Comparison of ENCODE assay signal across 1 cellular context in genomic region chr2:144580521-144581153, GRCh38.
TF ChIP-seq lines count a peak whose summit lies in the region.

No MANE protein-coding gene starts in this region.

TF ChIP-seq in K562, 482 proteins besides CTCF, POLR2A, EP300 and RAD21 (continued from another document and continues in another):
- no peak for TF ChIP-seq RBM14 (IDR thresholded peaks at IDR 0.05; ENCODE audit: borderline replicate concordance, insufficient read depth, low read depth, low read length)
- no peak for TF ChIP-seq NRF1 (conservative IDR thresholded peaks at IDR 0.05 in 1 of 2, IDR thresholded peaks at IDR 0.05 in 1 of 2)
- TF ChIP-seq, protein P1, sequence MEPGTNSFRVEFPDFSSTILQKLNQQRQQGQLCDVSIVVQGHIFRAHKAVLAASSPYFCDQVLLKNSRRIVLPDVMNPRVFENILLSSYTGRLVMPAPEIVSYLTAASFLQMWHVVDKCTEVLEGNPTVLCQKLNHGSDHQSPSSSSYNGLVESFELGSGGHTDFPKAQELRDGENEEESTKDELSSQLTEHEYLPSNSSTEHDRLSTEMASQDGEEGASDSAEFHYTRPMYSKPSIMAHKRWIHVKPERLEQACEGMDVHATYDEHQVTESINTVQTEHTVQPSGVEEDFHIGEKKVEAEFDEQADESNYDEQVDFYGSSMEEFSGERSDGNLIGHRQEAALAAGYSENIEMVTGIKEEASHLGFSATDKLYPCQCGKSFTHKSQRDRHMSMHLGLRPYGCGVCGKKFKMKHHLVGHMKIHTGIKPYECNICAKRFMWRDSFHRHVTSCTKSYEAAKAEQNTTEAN (CRISPR knock-in tag; IDR thresholded peaks at IDR 0.05), result no peak
- no peak for TF ChIP-seq CTCFL (IDR thresholded peaks at IDR 0.05; ENCODE audit: borderline replicate concordance, insufficient read depth, low read depth, low read length, poor library complexity, severe bottlenecking)
- TF ChIP-seq CBX8 (IDR thresholded peaks at IDR 0.05; ENCODE audit: borderline replicate concordance, extremely low read depth, low read depth, low read length, poor library complexity, severe bottlenecking), result no peak
- no peak for TF ChIP-seq SIX5 (IDR thresholded peaks at IDR 0.05; ENCODE audit: borderline replicate concordance in 1 of 2, insufficient read depth in 1 of 2, low read depth in 1 of 2, low read length in 2 of 2)
- TF ChIP-seq JUND (IDR thresholded peaks at IDR 0.05; ENCODE audit: borderline replicate concordance, low read depth, low read length), result peak; percentile 87
- peak; percentile 86; the same call in 1 of the 3 replicates for TF ChIP-seq JUND (tag; IDR thresholded peaks at IDR 0.05; ENCODE audit: borderline replicate concordance, low read depth, low read length)
- no peak for TF ChIP-seq RUNX1 (IDR thresholded peaks at IDR 0.05; ENCODE audit: low read depth)
- TF ChIP-seq ZNF717 (CRISPR knock-in tag; IDR thresholded peaks at IDR 0.05), result no peak
- no peak for TF ChIP-seq CREBBP (IDR thresholded peaks at IDR 0.05; ENCODE audit: low read depth, low read length)
- no peak for TF ChIP-seq ZNF12 (CRISPR knock-in tag; IDR thresholded peaks at IDR 0.05)
- TF ChIP-seq HBP1 (CRISPR knock-in tag; IDR thresholded peaks at IDR 0.05), result no peak
- peak in 1 of 2 experiments; percentile 66; a peak in 2 of 4 replicates for TF ChIP-seq HDAC1 (IDR thresholded peaks at IDR 0.05)
- TF ChIP-seq SAP30 (IDR thresholded peaks at IDR 0.05; ENCODE audit: borderline replicate concordance, insufficient read depth, low read depth, low read length, poor library complexity, severe bottlenecking), result no peak
- TF ChIP-seq SMARCA4 (IDR thresholded peaks at IDR 0.05), result peak; percentile 90
- TF ChIP-seq KAT2B (IDR thresholded peaks at IDR 0.05; ENCODE audit: low read depth, low read length), result no peak
- TF ChIP-seq ZBTB17 (CRISPR knock-in tag; IDR thresholded peaks at IDR 0.05), result no peak
- no peak for TF ChIP-seq KLF13 (tag; IDR thresholded peaks at IDR 0.05; ENCODE audit: borderline replicate concordance, low read depth)
- no peak for TF ChIP-seq ZBTB49 (CRISPR knock-in tag; IDR thresholded peaks at IDR 0.05; ENCODE audit: borderline replicate concordance)
- TF ChIP-seq PYGO2 (tag; IDR thresholded peaks at IDR 0.05), result peak; percentile 44; the same call in 1 of the 2 replicates
- TF ChIP-seq DACH1 (IDR thresholded peaks at IDR 0.05; ENCODE audit: partially characterized antibody), result no peak
- no peak for TF ChIP-seq CHCHD3 (CRISPR knock-in tag; IDR thresholded peaks at IDR 0.05)
- TF ChIP-seq DNMT1 (IDR thresholded peaks at IDR 0.05), result no peak
- TF ChIP-seq NR3C1 (CRISPR knock-in tag; IDR thresholded peaks at IDR 0.05), result no peak
- no peak for TF ChIP-seq RREB1 (CRISPR knock-in tag; IDR thresholded peaks at IDR 0.05)
- TF ChIP-seq HSF4 (CRISPR knock-in tag; IDR thresholded peaks at IDR 0.05; ENCODE audit: borderline replicate concordance), result no peak
- no peak for TF ChIP-seq CBX5 (IDR thresholded peaks at IDR 0.05; ENCODE audit: borderline replicate concordance, low read depth)
- no peak for TF ChIP-seq ZNF121 (CRISPR knock-in tag; conservative IDR thresholded peaks at IDR 0.05)
- TF ChIP-seq TAL1 (IDR thresholded peaks at IDR 0.05), result peak; percentile 78
- TF ChIP-seq, protein P2, sequence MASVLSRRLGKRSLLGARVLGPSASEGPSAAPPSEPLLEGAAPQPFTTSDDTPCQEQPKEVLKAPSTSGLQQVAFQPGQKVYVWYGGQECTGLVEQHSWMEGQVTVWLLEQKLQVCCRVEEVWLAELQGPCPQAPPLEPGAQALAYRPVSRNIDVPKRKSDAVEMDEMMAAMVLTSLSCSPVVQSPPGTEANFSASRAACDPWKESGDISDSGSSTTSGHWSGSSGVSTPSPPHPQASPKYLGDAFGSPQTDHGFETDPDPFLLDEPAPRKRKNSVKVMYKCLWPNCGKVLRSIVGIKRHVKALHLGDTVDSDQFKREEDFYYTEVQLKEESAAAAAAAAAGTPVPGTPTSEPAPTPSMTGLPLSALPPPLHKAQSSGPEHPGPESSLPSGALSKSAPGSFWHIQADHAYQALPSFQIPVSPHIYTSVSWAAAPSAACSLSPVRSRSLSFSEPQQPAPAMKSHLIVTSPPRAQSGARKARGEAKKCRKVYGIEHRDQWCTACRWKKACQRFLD (CRISPR knock-in tag; IDR thresholded peaks at IDR 0.05), result no peak
- no peak for TF ChIP-seq HNRNPL (IDR thresholded peaks at IDR 0.05; ENCODE audit: low read depth, low read length)
- TF ChIP-seq RBBP5 (IDR thresholded peaks at IDR 0.05; ENCODE audit: borderline replicate concordance, insufficient read depth, low read length, poor library complexity, severe bottlenecking), result no peak
- TF ChIP-seq LARP7 (IDR thresholded peaks at IDR 0.05), result no peak
- peak; percentile 77 to 86; a peak in 3 of 4 replicates for TF ChIP-seq ARNT (IDR thresholded peaks at IDR 0.05)
- peak; percentile 90 for TF ChIP-seq CCNT2 (IDR thresholded peaks at IDR 0.05; ENCODE audit: borderline replicate concordance, extremely low read depth, insufficient read length, low read depth, low read length)
- no peak for TF ChIP-seq ZNF24 (IDR thresholded peaks at IDR 0.05)
- TF ChIP-seq NFYB (IDR thresholded peaks at IDR 0.05; ENCODE audit: extremely low read depth, insufficient read length), result no peak
- no peak for TF ChIP-seq TEAD1 (CRISPR knock-in tag; IDR thresholded peaks at IDR 0.05)
- TF ChIP-seq TSC22D4 (tag; IDR thresholded peaks at IDR 0.05), result no peak
- no peak for TF ChIP-seq SRSF7 (optimal IDR thresholded peaks at IDR 0.05; ENCODE audit: low read depth, low read length)
- no peak for TF ChIP-seq MXI1 (IDR thresholded peaks at IDR 0.05; ENCODE audit: low read depth, low read length)
- TF ChIP-seq, protein P3, sequence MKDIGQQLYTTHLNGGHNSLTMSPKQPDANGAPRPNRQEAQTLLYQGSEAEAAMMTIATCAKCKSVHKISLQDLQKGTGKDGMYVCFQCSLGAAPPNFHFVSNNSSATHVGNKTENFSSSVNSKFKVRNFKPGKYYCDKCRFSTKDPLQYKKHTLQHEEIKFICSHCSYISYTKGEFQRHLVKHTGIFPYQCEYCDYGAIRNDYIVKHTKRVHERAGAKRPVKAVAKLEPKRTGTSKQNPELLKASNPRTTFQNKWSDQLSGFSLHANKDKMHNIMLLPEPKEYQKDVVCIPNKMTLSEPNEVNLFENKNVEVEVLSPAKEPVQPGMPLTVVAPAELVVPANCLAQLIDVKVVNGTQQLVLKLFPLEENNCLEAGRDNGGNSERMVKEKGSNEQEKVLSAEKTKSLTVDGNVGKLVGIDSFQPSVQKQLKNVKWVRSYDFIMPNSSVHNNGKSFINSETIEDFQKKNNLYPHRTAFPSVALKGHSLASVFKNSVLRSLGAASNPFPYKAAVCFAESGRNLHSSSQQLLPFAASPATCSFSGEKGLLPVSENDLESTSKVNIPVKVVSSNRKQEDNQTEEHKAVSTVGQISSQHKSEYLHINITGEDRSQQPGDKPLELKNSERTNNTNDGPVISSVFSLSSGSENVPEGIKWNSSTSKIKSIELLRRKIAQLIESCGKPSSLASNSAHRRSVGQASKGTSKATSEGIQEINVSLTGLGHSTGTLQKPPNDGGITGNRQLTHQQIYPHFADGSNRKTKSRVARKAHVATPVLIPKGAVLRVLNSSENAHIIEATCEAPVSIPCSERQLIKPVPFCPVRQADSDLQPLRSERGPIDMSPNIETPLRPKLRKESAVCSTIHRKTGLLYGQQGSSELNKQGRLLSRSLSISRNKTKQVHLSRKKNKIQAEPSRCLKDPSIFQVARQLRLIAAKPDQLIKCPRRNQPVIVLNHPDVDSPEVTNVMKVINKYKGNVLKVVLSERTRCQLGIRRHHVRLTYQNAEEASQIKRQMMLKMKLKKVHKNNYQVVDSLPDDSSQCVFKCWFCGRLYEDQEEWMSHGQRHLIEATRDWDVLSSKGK (CRISPR knock-in tag; IDR thresholded peaks at IDR 0.05), result no peak
- no peak for TF ChIP-seq GTF2A2 (tag; IDR thresholded peaks at IDR 0.05)
- TF ChIP-seq, protein P4, sequence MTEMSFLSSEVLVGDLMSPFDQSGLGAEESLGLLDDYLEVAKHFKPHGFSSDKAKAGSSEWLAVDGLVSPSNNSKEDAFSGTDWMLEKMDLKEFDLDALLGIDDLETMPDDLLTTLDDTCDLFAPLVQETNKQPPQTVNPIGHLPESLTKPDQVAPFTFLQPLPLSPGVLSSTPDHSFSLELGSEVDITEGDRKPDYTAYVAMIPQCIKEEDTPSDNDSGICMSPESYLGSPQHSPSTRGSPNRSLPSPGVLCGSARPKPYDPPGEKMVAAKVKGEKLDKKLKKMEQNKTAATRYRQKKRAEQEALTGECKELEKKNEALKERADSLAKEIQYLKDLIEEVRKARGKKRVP (CRISPR knock-in tag; IDR thresholded peaks at IDR 0.05), result no peak
- TF ChIP-seq ZNF511 (CRISPR knock-in tag; IDR thresholded peaks at IDR 0.05), result no peak
- TF ChIP-seq TEAD4 (IDR thresholded peaks at IDR 0.05; ENCODE audit: low read length), result peak; percentile 86
- TF ChIP-seq TEAD4 (CRISPR knock-in tag; IDR thresholded peaks at IDR 0.05; ENCODE audit: borderline replicate concordance), result no peak
